8 cellular contexts compared by ENCODE assay signal in genomic region chr12:9064815-9065606, GRCh38. TPM values are rescaled to one million over a fixed set of nuclear protein-coding genes. Genes with fewer than 3 reads are reported as not detected.
DNase-seq lines count a peak whose midpoint lies in the region; ATAC-seq and TF ChIP-seq lines count a peak whose summit lies in the region.

No MANE protein-coding gene starts in this region.

- no peak overlapping the region for H3K4me3 ChIP-seq in KMS-11 (IDR thresholded peaks at IDR 0.05; ENCODE audit: insufficient read depth, low read depth, low read length)
- H3K4me3 ChIP-seq in right atrium auricular region, result peak overlapping the region; percentile 77 to 82
- H3K4me3 ChIP-seq in ovary, result peak overlapping the region; percentile 99

- H3K36me3 ChIP-seq in KMS-11 (ENCODE audit: insufficient read depth) (no peaks in the 10 kb centered on the region), right atrium auricular region (peaks cover 25% of the 10 kb centered on the region), ovary (no peaks in the 10 kb centered on the region)

- 18 to 27% (median 20%) methylated on average over 31 to 45 of the region's 45 CpGs for WGBS in ovary, 3 donors

- H3K4me2 ChIP-seq in KMS-11, result peak overlapping the region; percentile 47; the same call in 1 of the 2 replicates

- peak; percentile 34 for DNase-seq in DMS79 (lab: John Stamatoyannopoulos, UW)
- peak in 44 of 58 donors; percentile 4 to 70 (median 44) for DNase-seq in anterior cingulate cortex (lab: John Stamatoyannopoulos, UW)
- DNase-seq in right atrium auricular region (ENCODE audit: low spot score), result peak; percentile 73
- peak; percentile 76 to 84 (median 81) for DNase-seq in ovary

- ATAC-seq in HG02973 (IDR thresholded peaks at IDR 0.05; ENCODE audit: unreplicated experiment) (no peak), GM18858 (IDR thresholded peaks at IDR 0.05; ENCODE audit: unreplicated experiment) (no peak), HG03280 (IDR thresholded peaks at IDR 0.05; ENCODE audit: unreplicated experiment) (no peak)

- TF ChIP-seq CTCF in KMS-11 (conservative IDR thresholded peaks at IDR 0.05; ENCODE audit: low read depth, low read length) (no peak), right atrium auricular region (IDR thresholded peaks at IDR 0.05) (no peak), ovary (IDR thresholded peaks at IDR 0.05) (no peak)

- peak overlapping the region; percentile 78 for H2AFZ ChIP-seq in KMS-11 (ENCODE audit: low read depth)

- TF ChIP-seq POLR2A in ovary (IDR thresholded peaks at IDR 0.05), result peak; percentile 89

- intact Hi-C loops in ovary (cut with DNase I), result no loop called here

- H3K4me1 ChIP-seq in KMS-11 (ENCODE audit: low read depth, poor library complexity, severe bottlenecking) (peaks cover 6% of the 10 kb centered on the region), right atrium auricular region (peaks cover 0 to 16% of the 10 kb centered on the region in 2 donors), ovary (ENCODE audit: insufficient read depth) (peaks cover 4% of the 10 kb centered on the region)

- H3K9ac ChIP-seq in KMS-11, result peak overlapping the region; percentile 41; the same call in 1 of the 2 replicates

- no peaks in the 10 kb centered on the region for H3K27me3 ChIP-seq in KMS-11 (ENCODE audit: insufficient read depth, low read depth)
- H3K27me3 ChIP-seq in right atrium auricular region, result no peaks in the 10 kb centered on the region
- no peaks in the 10 kb centered on the region for H3K27me3 ChIP-seq in ovary

- TF ChIP-seq EP300 in ovary (IDR thresholded peaks at IDR 0.05), result no peak

- H3K79me2 ChIP-seq in KMS-11 (ENCODE audit: insufficient read depth, low read depth), result no peaks in the 10 kb centered on the region

- no peak overlapping the region for H3K27ac ChIP-seq in KMS-11
- peak overlapping the region; percentile 93 to 98 for H3K27ac ChIP-seq in right atrium auricular region
- peak overlapping the region; percentile 80 to 99 for H3K27ac ChIP-seq in ovary

- H4K20me1 ChIP-seq in KMS-11 (ENCODE audit: insufficient read depth), result no peaks in the 10 kb centered on the region

- no peaks in the 10 kb centered on the region for H3K9me3 ChIP-seq in right atrium auricular region
- no peaks in the 10 kb centered on the region for H3K9me3 ChIP-seq in ovary

RNA-seq across cellular contexts. Expression of gene A2M, which starts 50.7 kb away (rescaled TPM):
- total RNA-seq in right atrium auricular region, result 100 to 1,000 TPM; 340 to 683 TPM
- total RNA-seq in ovary, result 100 to 1,000 TPM in 5 of 7 donors, 10 to 100 TPM in 2; 50.5 to 426 (median 222) TPM
- 100 to 1,000 TPM; 125 to 926 TPM for polyA plus RNA-seq in ovary
